8 cellular contexts compared by ENCODE assay signal in the genomic region with DNA sequence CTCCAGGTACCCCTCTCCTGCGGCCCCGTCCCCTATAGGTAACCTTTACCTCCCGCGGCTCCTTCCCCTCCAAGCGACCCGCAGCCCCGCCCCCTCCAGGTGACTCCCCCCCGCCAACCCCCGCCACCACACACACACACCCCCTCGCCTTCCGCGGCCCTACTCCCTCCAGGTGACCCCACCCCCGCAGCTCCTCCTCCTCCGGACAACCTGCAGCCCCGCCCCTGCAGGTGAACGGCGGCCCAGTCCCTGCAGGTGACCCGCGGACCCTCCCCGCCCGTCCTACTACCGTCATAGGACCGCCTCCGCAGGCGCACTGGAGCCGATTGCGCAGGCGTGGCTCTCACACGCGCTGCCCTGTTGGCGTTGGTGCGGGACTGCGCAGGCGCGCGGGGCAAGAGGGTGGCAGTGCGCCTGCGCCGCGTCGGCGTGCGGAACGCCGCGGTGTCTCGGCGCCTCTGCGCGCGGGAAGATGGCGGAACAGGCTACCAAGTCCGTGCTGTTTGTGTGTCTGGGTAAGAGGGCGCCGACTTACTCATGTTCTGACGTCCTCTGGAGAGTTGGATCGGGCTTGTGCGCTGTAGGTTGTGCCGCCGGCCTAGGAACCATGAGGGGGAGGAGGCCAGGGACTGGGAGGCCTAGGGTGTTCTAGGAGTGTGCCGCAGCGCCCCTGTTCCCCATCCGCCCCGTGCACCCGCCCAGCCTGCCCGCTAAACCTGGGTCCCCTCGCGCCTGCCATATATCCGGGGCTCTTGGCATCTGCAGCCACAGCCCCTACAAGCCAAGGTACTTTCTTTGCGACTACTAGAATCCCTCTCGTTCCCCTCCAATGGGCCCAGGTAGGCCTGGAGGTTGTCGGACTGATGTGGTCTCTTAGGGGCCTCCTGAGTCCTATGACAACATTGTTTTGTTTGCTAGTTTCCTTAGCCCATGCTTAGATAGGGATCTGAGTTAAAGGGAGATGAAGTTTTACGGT. TPM values are rescaled to one million over a fixed set of nuclear protein-coding genes. Genes with fewer than 3 reads are reported as not detected.
A peak's percentile ranks its signal among the peaks of the same experiment; 100 is the strongest.
DNase-seq lines count a peak whose midpoint lies in the region; ATAC-seq lines count a peak whose summit lies in the region.

TSS of gene ACP1 (plus strand) at position 455 of the 976 bp plus-strand sequence. CDS start at position 473, 18 bp downstream.

- peak; percentile 97 for DNase-seq in COR-L47 (lab: John Stamatoyannopoulos, UW)
- peak; percentile 98 for DNase-seq in HT-29 (ENCODE audit: low spot score)
- DNase-seq in NK-92 treated with Interleukin-12 subunit alpha and Interleukin-12 subunit beta, amount 100 ng/mL, for 24 hours (lab: John Stamatoyannopoulos, UW): peak; percentile 85
- DNase-seq in activated CD8-positive, alpha-beta memory T cell treated with anti-CD3 and anti-CD28 coated beads for 24 hours: peak; percentile 97
- DNase-seq in effector CD8-positive, alpha-beta T cell (lab: John Stamatoyannopoulos, UW): peak; percentile 93
- DNase-seq in lung microvascular endothelial cell (ENCODE audit: low read depth in 2 of 2): peak; percentile 96 to 97
- peak; percentile 87 to 91 (median 89) for DNase-seq in stimulated activated CD4-positive, alpha-beta T cell treated with anti-CD3 and anti-CD28 coated beads, TNF-alpha, amount 100 ng/mL, for 4 hours (ENCODE audit: low read depth in 3 of 3)

- ATAC-seq in GM21360 (IDR thresholded peaks at IDR 0.05; ENCODE audit: unreplicated experiment): peak; percentile 88

RNA-seq across cellular contexts. Expression of gene ACP1, which starts in this region (rescaled TPM):
- 114 and 136 TPM in 2 replicates for total RNA-seq in HT-29 (2014; rRNA removed; shearing (Covaris generic))
- total RNA-seq in lung microvascular endothelial cell: 53.6 and 87.2 TPM in 2 replicates

Comparison
In these comparisons a context has a peak if more than half of its experiments do, and no peak if none do; other contexts are left out.
1. Peak in every context shown above with its lines: DNase-seq and ATAC-seq.